ENCODE assay signal across 8 cellular contexts in the genomic region with DNA sequence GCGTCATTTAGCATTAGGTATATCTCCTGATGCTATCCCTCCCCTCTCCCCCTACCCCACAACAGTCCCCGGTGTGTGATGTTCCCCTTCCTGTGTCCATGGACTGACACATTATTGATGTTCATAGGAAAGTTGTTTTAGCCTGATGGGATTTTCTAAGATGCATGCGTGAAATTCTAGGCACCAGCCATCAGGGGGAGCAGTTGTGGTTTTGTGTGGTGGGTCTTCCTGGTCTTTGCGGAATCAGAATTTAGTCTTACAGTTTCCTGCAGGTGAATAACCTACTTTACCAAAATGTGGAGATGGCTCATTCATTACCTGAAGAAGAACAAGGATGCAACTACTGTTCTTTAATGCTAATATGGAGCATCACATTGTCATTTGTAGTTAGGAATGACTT.
DNase-seq lines count a peak whose midpoint lies in the region; ATAC-seq, FAIRE-seq and TF ChIP-seq lines count a peak whose summit lies in the region.

No MANE protein-coding gene starts in this region.

- FAIRE-seq in kidney (lab: Jason Lieb, UNC), result no peak

- no peak overlapping the region for H3K4me3 ChIP-seq in AG09309 (ENCODE audit: control insufficient read depth, low read depth, low read length)
- no peak overlapping the region for H3K4me3 ChIP-seq in kidney (ENCODE audit: low read length in 2 of 2)

- DNase-seq in AG09309 (ENCODE audit: low read depth), result no peak
- peak; percentile 30 for DNase-seq in ELF-1 (ENCODE audit: low read depth, low spot score)
- peak; percentile 22 for DNase-seq in NCI-H1694 treated with DMSO at 0.1 percent for 48 hours (lab: John Stamatoyannopoulos, UW)
- peak; percentile 39 for DNase-seq in activated naive CD8-positive, alpha-beta T cell treated with anti-CD3 and anti-CD28 coated beads for 36 hours
- no peak for DNase-seq in kidney
- DNase-seq in NCI-H187 (lab: John Stamatoyannopoulos, UW), result no peak
- DNase-seq in A172 (ENCODE audit: low spot score), result no peak

- no peak overlapping the region for H3K4me3 Mint-ChIP-seq in activated naive CD8-positive, alpha-beta T cell treated with anti-CD3 and anti-CD28 coated beads for 36 hours

- peaks cover 12% of the 10 kb centered on the region for H3K27me3 Mint-ChIP-seq in activated naive CD8-positive, alpha-beta T cell treated with anti-CD3 and anti-CD28 coated beads for 36 hours

- H3K27ac ChIP-seq in kidney (ENCODE audit: low read depth in 2 of 2, low read length in 2 of 2), result no peak overlapping the region

- no peaks in the 10 kb centered on the region for H3K36me3 Mint-ChIP-seq in activated naive CD8-positive, alpha-beta T cell treated with anti-CD3 and anti-CD28 coated beads for 36 hours

- no peaks in the 10 kb centered on the region for H3K9me3 ChIP-seq in kidney (ENCODE audit: control insufficient read depth in 1 of 2, low read length in 2 of 2)

- no peaks in the 10 kb centered on the region for H3K36me3 ChIP-seq in kidney (ENCODE audit: control insufficient read depth in 1 of 2, insufficient read depth in 2 of 2, low read length in 2 of 2)

- intact Hi-C loops in kidney (cut with DNase I), result no loop called here

- TF ChIP-seq CTCF in AG09309 (IDR thresholded peaks at IDR 0.05; ENCODE audit: control insufficient read depth, insufficient read depth, low read depth, low read length, missing control alignments) (peak; percentile 65), kidney (IDR thresholded peaks at IDR 0.05; ENCODE audit: borderline replicate concordance, extremely low read depth, insufficient read depth) (peak; percentile 63)

- peaks cover 3 to 14% of the 10 kb centered on the region in 2 donors for H3K4me1 ChIP-seq in kidney (ENCODE audit: control insufficient read depth in 1 of 2, insufficient read depth in 1 of 2, low read depth in 1 of 2, low read length in 2 of 2)

- no peaks in the 10 kb centered on the region for H3K9me3 Mint-ChIP-seq in activated naive CD8-positive, alpha-beta T cell treated with anti-CD3 and anti-CD28 coated beads for 36 hours

- H3K4me1 Mint-ChIP-seq in activated naive CD8-positive, alpha-beta T cell treated with anti-CD3 and anti-CD28 coated beads for 36 hours, result peaks cover 7% of the 10 kb centered on the region

- H3K27ac Mint-ChIP-seq in activated naive CD8-positive, alpha-beta T cell treated with anti-CD3 and anti-CD28 coated beads for 36 hours, result no peak overlapping the region

- ATAC-seq in HG03342 (IDR thresholded peaks at IDR 0.05; ENCODE audit: unreplicated experiment), result no peak

- H3K9ac ChIP-seq in kidney (ENCODE audit: low read length in 2 of 2), result no peak overlapping the region

Comparison
In these comparisons a context has a peak if more than half of its experiments do, and no peak if none do; other contexts are left out.
1. DNase-seq: peak in ELF-1 (single experiment), NCI-H1694 treated with DMSO at 0.1 percent for 48 hours (single experiment) and activated naive CD8-positive, alpha-beta T cell treated with anti-CD3 and anti-CD28 coated beads for 36 hours (single experiment); none in AG09309 (single experiment), kidney (single experiment), NCI-H187 (0 of 2) and A172 (single experiment).